1 cellular context compared by ENCODE assay signal in genomic region chr10:119401671-119402395, GRCh38.
A peak's percentile ranks its signal among the peaks of the same experiment; 100 is the strongest.
TF ChIP-seq lines count a peak whose summit lies in the region.

No MANE protein-coding gene starts in this region.

TF ChIP-seq in HEK293, 187 proteins besides CTCF, POLR2A, EP300 and RAD21 (continued from another document and continues in another):
- TF ChIP-seq REST (tag by site-specific recombination; IDR thresholded peaks at IDR 0.05): peak; percentile 67; the same call in 1 of the 2 replicates
- TF ChIP-seq, protein P1, sequence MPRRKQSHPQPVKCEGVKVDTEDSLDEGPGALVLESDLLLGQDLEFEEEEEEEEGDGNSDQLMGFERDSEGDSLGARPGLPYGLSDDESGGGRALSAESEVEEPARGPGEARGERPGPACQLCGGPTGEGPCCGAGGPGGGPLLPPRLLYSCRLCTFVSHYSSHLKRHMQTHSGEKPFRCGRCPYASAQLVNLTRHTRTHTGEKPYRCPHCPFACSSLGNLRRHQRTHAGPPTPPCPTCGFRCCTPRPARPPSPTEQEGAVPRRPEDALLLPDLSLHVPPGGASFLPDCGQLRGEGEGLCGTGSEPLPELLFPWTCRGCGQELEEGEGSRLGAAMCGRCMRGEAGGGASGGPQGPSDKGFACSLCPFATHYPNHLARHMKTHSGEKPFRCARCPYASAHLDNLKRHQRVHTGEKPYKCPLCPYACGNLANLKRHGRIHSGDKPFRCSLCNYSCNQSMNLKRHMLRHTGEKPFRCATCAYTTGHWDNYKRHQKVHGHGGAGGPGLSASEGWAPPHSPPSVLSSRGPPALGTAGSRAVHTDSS (tag by site-specific recombination; IDR thresholded peaks at IDR 0.05): no peak
- no peak for TF ChIP-seq KLF7 (tag by site-specific recombination; IDR thresholded peaks at IDR 0.05; ENCODE audit: borderline replicate concordance)
- no peak for TF ChIP-seq TRIM28 (IDR thresholded peaks at IDR 0.05; ENCODE audit: borderline replicate concordance, low read length)
- no peak for TF ChIP-seq SCRT1 (tag by site-specific recombination; IDR thresholded peaks at IDR 0.05; ENCODE audit: borderline replicate concordance)
- peak; percentile 71 for TF ChIP-seq KLF1 (tag by site-specific recombination; IDR thresholded peaks at IDR 0.05)
- TF ChIP-seq PRDM4 (tag by site-specific recombination; IDR thresholded peaks at IDR 0.05): no peak
- no peak for TF ChIP-seq MEIS1 (CRISPR knock-in tag; IDR thresholded peaks at IDR 0.05; ENCODE audit: borderline replicate concordance)
- TF ChIP-seq ZNF629 (tag by site-specific recombination; IDR thresholded peaks at IDR 0.05): peak; percentile 81
- no peak for TF ChIP-seq SCRT2 (tag by site-specific recombination; IDR thresholded peaks at IDR 0.05)
- TF ChIP-seq ZNF335 (tag by site-specific recombination; conservative IDR thresholded peaks at IDR 0.05): peak; percentile 47; the same call in 1 of the 2 replicates
- peak; percentile 80 for TF ChIP-seq ZNF366 (tag by site-specific recombination; conservative IDR thresholded peaks at IDR 0.05)
- TF ChIP-seq ZNF792 (tag by site-specific recombination; IDR thresholded peaks at IDR 0.05): no peak
- no peak for TF ChIP-seq ZNF391 (tag by site-specific recombination; IDR thresholded peaks at IDR 0.05; ENCODE audit: borderline replicate concordance, low read depth)
- TF ChIP-seq ZNF433 (tag by site-specific recombination; IDR thresholded peaks at IDR 0.05; ENCODE audit: low read depth): no peak
- TF ChIP-seq ZNF132 (tag by site-specific recombination; IDR thresholded peaks at IDR 0.05; ENCODE audit: borderline replicate concordance): no peak
- TF ChIP-seq MYNN (tag by site-specific recombination; IDR thresholded peaks at IDR 0.05; ENCODE audit: borderline replicate concordance): no peak
- TF ChIP-seq ZFHX2 (tag by site-specific recombination; conservative IDR thresholded peaks at IDR 0.05): no peak
- no peak for TF ChIP-seq ZNF521 (tag by site-specific recombination; IDR thresholded peaks at IDR 0.05)
- no peak for TF ChIP-seq ZNF248 (tag by site-specific recombination; IDR thresholded peaks at IDR 0.05)
- TF ChIP-seq INSM2 (tag by site-specific recombination; IDR thresholded peaks at IDR 0.05): no peak
- no peak for TF ChIP-seq ZNF843 (tag by site-specific recombination; IDR thresholded peaks at IDR 0.05)
- no peak for TF ChIP-seq YY1 (tag by site-specific recombination; IDR thresholded peaks at IDR 0.05)
- no peak for TF ChIP-seq ZNF121 (tag by site-specific recombination; IDR thresholded peaks at IDR 0.05)
- no peak for TF ChIP-seq OVOL3 (tag by site-specific recombination; IDR thresholded peaks at IDR 0.05)
- TF ChIP-seq ZNF214 (tag by site-specific recombination; IDR thresholded peaks at IDR 0.05; ENCODE audit: borderline replicate concordance): no peak
- TF ChIP-seq ZNF624 (tag by site-specific recombination; IDR thresholded peaks at IDR 0.05): no peak
- TF ChIP-seq ZNF791 (tag by site-specific recombination; IDR thresholded peaks at IDR 0.05): no peak
- no peak for TF ChIP-seq ZNF610 (tag by site-specific recombination; IDR thresholded peaks at IDR 0.05; ENCODE audit: borderline replicate concordance)
- no peak for TF ChIP-seq REPIN1 (tag by site-specific recombination; IDR thresholded peaks at IDR 0.05; ENCODE audit: low read depth)
- TF ChIP-seq ZNF548 (tag by site-specific recombination; IDR thresholded peaks at IDR 0.05): no peak
- no peak for TF ChIP-seq ZNF514 (tag by site-specific recombination; IDR thresholded peaks at IDR 0.05)
- no peak for TF ChIP-seq HOXA7 (CRISPR knock-in tag; IDR thresholded peaks at IDR 0.05; ENCODE audit: borderline replicate concordance)
- no peak for TF ChIP-seq PBX3 (CRISPR knock-in tag; IDR thresholded peaks at IDR 0.05)
- 0 out of 2 replicates have a peak, but pooled peaks have one; percentile 40 for TF ChIP-seq ZFP37 (tag by site-specific recombination; IDR thresholded peaks at IDR 0.05)
- no peak for TF ChIP-seq ZNF585B (tag by site-specific recombination; IDR thresholded peaks at IDR 0.05)
- no peak for TF ChIP-seq ZNF830 (tag by site-specific recombination; IDR thresholded peaks at IDR 0.05; ENCODE audit: low read depth)
- TF ChIP-seq GLI2 (tag by site-specific recombination; IDR thresholded peaks at IDR 0.05; ENCODE audit: borderline replicate concordance, low read depth): no peak
- TF ChIP-seq ZNF302 (tag by site-specific recombination; IDR thresholded peaks at IDR 0.05; ENCODE audit: low read depth): no peak
- peak; percentile 84 for TF ChIP-seq WT1 (tag by site-specific recombination; IDR thresholded peaks at IDR 0.05)
- TF ChIP-seq ZNF350 (tag by site-specific recombination; IDR thresholded peaks at IDR 0.05): no peak
- 0 out of 2 replicates have a peak, but pooled peaks have one; percentile 54 for TF ChIP-seq ZNF660 (tag by site-specific recombination; IDR thresholded peaks at IDR 0.05)
- TF ChIP-seq, protein P2, sequence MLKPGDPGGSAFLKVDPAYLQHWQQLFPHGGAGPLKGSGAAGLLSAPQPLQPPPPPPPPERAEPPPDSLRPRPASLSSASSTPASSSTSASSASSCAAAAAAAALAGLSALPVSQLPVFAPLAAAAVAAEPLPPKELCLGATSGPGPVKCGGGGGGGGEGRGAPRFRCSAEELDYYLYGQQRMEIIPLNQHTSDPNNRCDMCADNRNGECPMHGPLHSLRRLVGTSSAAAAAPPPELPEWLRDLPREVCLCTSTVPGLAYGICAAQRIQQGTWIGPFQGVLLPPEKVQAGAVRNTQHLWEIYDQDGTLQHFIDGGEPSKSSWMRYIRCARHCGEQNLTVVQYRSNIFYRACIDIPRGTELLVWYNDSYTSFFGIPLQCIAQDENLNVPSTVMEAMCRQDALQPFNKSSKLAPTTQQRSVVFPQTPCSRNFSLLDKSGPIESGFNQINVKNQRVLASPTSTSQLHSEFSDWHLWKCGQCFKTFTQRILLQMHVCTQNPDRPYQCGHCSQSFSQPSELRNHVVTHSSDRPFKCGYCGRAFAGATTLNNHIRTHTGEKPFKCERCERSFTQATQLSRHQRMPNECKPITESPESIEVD (tag by site-specific recombination; IDR thresholded peaks at IDR 0.05): no peak
- TF ChIP-seq ZNF670 (tag by site-specific recombination; IDR thresholded peaks at IDR 0.05; ENCODE audit: low read depth): no peak
- TF ChIP-seq SP7 (tag by site-specific recombination; IDR thresholded peaks at IDR 0.05): peak; percentile 58; the same call in 1 of the 2 replicates
- no peak for TF ChIP-seq HIC1 (tag by site-specific recombination; IDR thresholded peaks at IDR 0.05)
- TF ChIP-seq ZNF701 (tag by site-specific recombination; IDR thresholded peaks at IDR 0.05): no peak
- no peak for TF ChIP-seq ZNF48 (tag by site-specific recombination; IDR thresholded peaks at IDR 0.05)
- no peak for TF ChIP-seq ZNF549 (tag by site-specific recombination; IDR thresholded peaks at IDR 0.05)
- no peak for TF ChIP-seq ZFP41 (tag by site-specific recombination; IDR thresholded peaks at IDR 0.05; ENCODE audit: borderline replicate concordance)
- no peak for TF ChIP-seq FEZF1 (tag by site-specific recombination; IDR thresholded peaks at IDR 0.05)
- no peak for TF ChIP-seq ZNF394 (tag by site-specific recombination; IDR thresholded peaks at IDR 0.05; ENCODE audit: borderline replicate concordance)
